8 cellular contexts compared by ENCODE assay signal in genomic region chr7:92834661-92835139, GRCh38. TPM values are rescaled to one million over a fixed set of nuclear protein-coding genes. Genes with fewer than 3 reads are reported as not detected.
DNase-seq lines count a peak whose midpoint lies in the region; ATAC-seq and TF ChIP-seq lines count a peak whose summit lies in the region.

No MANE protein-coding gene starts in this region.

- H3K27ac ChIP-seq in coronary artery (peak overlapping the region; percentile 75 to 95), lung (ENCODE audit: low read depth in 1 of 2, low read length in 1 of 2) (peak overlapping the region; percentile 84 to 86)

- H3K4me3 Mint-ChIP-seq in type B pancreatic cell = peak overlapping the region; percentile 99

- peaks cover 0 to 20% of the 10 kb centered on the region in 2 donors for H3K4me1 ChIP-seq in lung (ENCODE audit: control insufficient read depth in 2 of 2, insufficient read depth in 2 of 2, low read length in 2 of 2)

- H3K36me3 ChIP-seq in lung (ENCODE audit: control insufficient read depth in 2 of 2, insufficient read depth in 2 of 2, low read length in 2 of 2) = no peaks in the 10 kb centered on the region

- DNase-seq in NCI-H82 (lab: John Stamatoyannopoulos, UW) = peak; percentile 43
- DNase-seq in NCI-H82 treated with DMSO at 0.1 percent for 48 hours (lab: John Stamatoyannopoulos, UW; ENCODE audit: unreplicated experiment) = no peak
- DNase-seq in RPMI8226 = peak; percentile 33
- DNase-seq in coronary artery (ENCODE audit: low spot score) = peak; percentile 74
- DNase-seq in lung (ENCODE audit: low spot score) = peak; percentile 33
- DNase-seq in type B pancreatic cell (ENCODE audit: extremely low spot score, unreplicated experiment) = peak; percentile 73
- no peak for DNase-seq in NCI-H187 (lab: John Stamatoyannopoulos, UW)

- no peaks in the 10 kb centered on the region for H3K9me3 Mint-ChIP-seq in type B pancreatic cell

- peak overlapping the region; percentile 95 for H3K27ac Mint-ChIP-seq in type B pancreatic cell

- ATAC-seq in lung (ENCODE audit: insufficient read depth, low FRiP score) (no peak), HG03571 (IDR thresholded peaks at IDR 0.05; ENCODE audit: unreplicated experiment) (no peak)

- TF ChIP-seq CTCF in coronary artery (IDR thresholded peaks at IDR 0.05) = no peak
- TF ChIP-seq CTCF in lung (IDR thresholded peaks at IDR 0.05; ENCODE audit: control extremely low read depth, extremely low read depth) = no peak
- TF ChIP-seq CTCF in type B pancreatic cell (conservative IDR thresholded peaks at IDR 0.05) = no peak

- no peaks in the 10 kb centered on the region for H3K9me3 ChIP-seq in lung (ENCODE audit: control insufficient read depth in 2 of 2, insufficient read depth in 1 of 2, low read length in 1 of 2)

- H3K4me1 Mint-ChIP-seq in type B pancreatic cell (ENCODE audit: unreplicated experiment) = peaks cover 37% of the 10 kb centered on the region

- peaks cover 11% of the 10 kb centered on the region for H3K36me3 Mint-ChIP-seq in type B pancreatic cell

- peaks cover 15% of the 10 kb centered on the region for H3K27me3 Mint-ChIP-seq in type B pancreatic cell

- WGBS in lung, 2 donors = 0 to 1% methylated on average over 35 of the region's 35 CpGs

- H3K4me3 ChIP-seq in coronary artery (peak overlapping the region; percentile 94), lung (peak overlapping the region; percentile 82)

- H3K27me3 ChIP-seq in lung (ENCODE audit: control insufficient read depth, insufficient read depth) = no peaks in the 10 kb centered on the region

RNA-seq across cellular contexts. Expression of gene CDK6, which starts 1.7 kb away (rescaled TPM):
- total RNA-seq in lung (10 to 100 TPM; 21.0 to 66.4 TPM), type B pancreatic cell (ENCODE audit: low replicate concordance) (51.9 and 68.5 TPM in 2 replicates)
- polyA plus RNA-seq in lung = 1 to 10 TPM; 1.6 to 3.3 TPM

Comparison
In these comparisons a context has a peak if more than half of its experiments do, and no peak if none do; other contexts are left out.
1. DNase-seq: peak in NCI-H82 (single experiment), RPMI8226 (single experiment), coronary artery (single experiment), lung (single experiment) and type B pancreatic cell (single experiment); none in NCI-H82 treated with DMSO at 0.1 percent for 48 hours (single experiment) and NCI-H187 (0 of 2).